In genomic region chr6:134235937-134236751, GRCh38 we compare ENCODE assay signal across 8 cellular contexts.
DNase-seq lines count a peak whose midpoint lies in the region; ATAC-seq and TF ChIP-seq lines count a peak whose summit lies in the region.

No MANE protein-coding gene starts in this region.

- POLR2A ChIA-PET in AG04450 (lab: Yijun Ruan, JAX) (no interaction called here), T-cell (lab: Charles Lee) (interaction anchor here (0.6 to 0.7 kb wide), 2 partner anchors 10 to 93 kb away, joined by 3 read pairs; no protein-coding TSS in a partner anchor)

- no peaks in the 10 kb centered on the region for H3K27me3 Mint-ChIP-seq in T-cell

- H3K27me3 ChIP-seq in AG04450 (ENCODE audit: control insufficient read depth, insufficient read depth, low read length), result no peaks in the 10 kb centered on the region

- H3K9me3 ChIP-seq in AG04450 (ENCODE audit: control insufficient read depth, insufficient read depth, low read length), result no peaks in the 10 kb centered on the region

- H3K4me1 Mint-ChIP-seq in T-cell, result peaks cover 44 to 50% (median 45%) of the 10 kb centered on the region in 3 donors

- H3K36me3 Mint-ChIP-seq in T-cell, result no peaks in the 10 kb centered on the region

- H3K4me3 Mint-ChIP-seq in T-cell, result no peak overlapping the region

- CTCF ChIA-PET in AG04450 (lab: Charles Lee), result interaction anchor here (1.3 kb wide), 1 partner anchor 58 kb away, joined by 3 read pairs; no protein-coding TSS in a partner anchor
- CTCF ChIA-PET in T-cell (lab: Charles Lee), result no interaction called here

- TF ChIP-seq CTCF in AG04450 (IDR thresholded peaks at IDR 0.05; ENCODE audit: low read depth, low read length), result no peak

- peak; percentile 92 for ATAC-seq in GM18907 (IDR thresholded peaks at IDR 0.05; ENCODE audit: unreplicated experiment)
- ATAC-seq in HG03066 (IDR thresholded peaks at IDR 0.05; ENCODE audit: low read depth, unreplicated experiment), result peak; percentile 95
- ATAC-seq in T-cell (replicated peaks in 1 of 4), result peak; percentile 28 to 67 (median 56)

- H3K4me3 ChIP-seq in AG04450 (ENCODE audit: low read depth, low read length), result no peak overlapping the region

- peaks cover 0 to 3% (median 0%) of the 10 kb centered on the region in 3 donors for H3K9me3 Mint-ChIP-seq in T-cell

- peak overlapping the region; percentile 85 for H3K27ac Mint-ChIP-seq in T-cell

- DNase-seq in AG04450 (ENCODE audit: low read depth, low spot score) (peak; percentile 29), T-cell (no peak), glomerular visceral epithelial cell (ENCODE audit: extremely low spot score) (peak; percentile 49), globus pallidus (ENCODE audit: low spot score) (no peak), GF-D8 (lab: John Stamatoyannopoulos, UW) (no peak), NCI-H2081 (lab: John Stamatoyannopoulos, UW) (no peak)

- peak overlapping the region; percentile 42 for H3K27ac ChIP-seq in AG04450 (ENCODE audit: low read depth, low read length)

Comparison
In these comparisons a context has a peak if more than half of its experiments do, and no peak if none do; other contexts are left out.
1. DNase-seq: peak in AG04450 (single experiment) and glomerular visceral epithelial cell (single experiment); none in T-cell (0 of 34), globus pallidus (single experiment), GF-D8 (single experiment) and NCI-H2081 (0 of 2).
2. Peak in every context shown above with its lines, with median percentiles within 50 percentile points of each other: ATAC-seq.